In genomic region chr6:158011478-158011920, GRCh38 we compare ENCODE assay signal across 1 cellular context.
TF ChIP-seq lines count a peak whose summit lies in the region.

No MANE protein-coding gene starts in this region.

TF ChIP-seq in HepG2, 621 proteins besides CTCF, POLR2A, EP300 and RAD21 (continued from another document and continues in another):
- TF ChIP-seq ZBTB42 (CRISPR knock-in tag; IDR thresholded peaks at IDR 0.05), result 0 out of 2 replicates have a peak, but pooled peaks have one; percentile 76
- no peak for TF ChIP-seq FUBP1 (CRISPR knock-in tag; IDR thresholded peaks at IDR 0.05; ENCODE audit: borderline replicate concordance)
- peak; percentile 97 for TF ChIP-seq SP5 (CRISPR knock-in tag; IDR thresholded peaks at IDR 0.05; ENCODE audit: borderline replicate concordance, low read depth)
- TF ChIP-seq SNAI1 (CRISPR knock-in tag; IDR thresholded peaks at IDR 0.05; ENCODE audit: borderline replicate concordance), result no peak; the same call in 1 of the 2 replicates
- 0 out of 2 replicates have a peak, but pooled peaks have one; percentile 10 for TF ChIP-seq E2F1 (CRISPR knock-in tag; IDR thresholded peaks at IDR 0.05)
- TF ChIP-seq CAMTA2 (CRISPR knock-in tag; IDR thresholded peaks at IDR 0.05; ENCODE audit: borderline replicate concordance), result no peak
- 0 out of 2 replicates have a peak, but pooled peaks have one; percentile 48 for TF ChIP-seq ZNF205 (CRISPR knock-in tag; IDR thresholded peaks at IDR 0.05)
- peak; percentile 99 for TF ChIP-seq PAXIP1 (CRISPR knock-in tag; conservative IDR thresholded peaks at IDR 0.05)
- TF ChIP-seq ZNF883 (CRISPR knock-in tag; IDR thresholded peaks at IDR 0.05; ENCODE audit: not compliant biosample characterization), result no peak
- peak; percentile 99 for TF ChIP-seq PHF21A (CRISPR knock-in tag; IDR thresholded peaks at IDR 0.05)
- TF ChIP-seq ZKSCAN8 (CRISPR knock-in tag; IDR thresholded peaks at IDR 0.05; ENCODE audit: borderline replicate concordance), result peak; percentile 92
- TF ChIP-seq ZNF737 (CRISPR knock-in tag; IDR thresholded peaks at IDR 0.05; ENCODE audit: borderline replicate concordance), result no peak
- no peak for TF ChIP-seq GMEB2 (CRISPR knock-in tag; IDR thresholded peaks at IDR 0.05; ENCODE audit: low read depth)
- peak; percentile 96 for TF ChIP-seq MEF2D (CRISPR knock-in tag; IDR thresholded peaks at IDR 0.05)
- TF ChIP-seq ZXDC (CRISPR knock-in tag; IDR thresholded peaks at IDR 0.05), result peak; percentile 97
- TF ChIP-seq SAFB2 (CRISPR knock-in tag; IDR thresholded peaks at IDR 0.05; ENCODE audit: borderline replicate concordance, low read depth), result no peak
- TF ChIP-seq PRDM10 (CRISPR knock-in tag; IDR thresholded peaks at IDR 0.05; ENCODE audit: low read depth), result peak; percentile 90
- peak; percentile 75 for TF ChIP-seq ELF3 (CRISPR knock-in tag; IDR thresholded peaks at IDR 0.05)
- TF ChIP-seq ZNF557 (CRISPR knock-in tag; IDR thresholded peaks at IDR 0.05), result no peak
- TF ChIP-seq NCOA5 (CRISPR knock-in tag; IDR thresholded peaks at IDR 0.05), result no peak
- no peak for TF ChIP-seq ZNF30 (CRISPR knock-in tag; IDR thresholded peaks at IDR 0.05)
- TF ChIP-seq SNAPC5 (CRISPR knock-in tag; IDR thresholded peaks at IDR 0.05; ENCODE audit: borderline replicate concordance), result 0 out of 2 replicates have a peak, but pooled peaks have one; percentile 86
- no peak for TF ChIP-seq IKZF4 (CRISPR knock-in tag; IDR thresholded peaks at IDR 0.05; ENCODE audit: borderline replicate concordance, low read depth, not compliant biosample characterization)
- no peak for TF ChIP-seq GLMP (CRISPR knock-in tag; IDR thresholded peaks at IDR 0.05; ENCODE audit: borderline replicate concordance)
- TF ChIP-seq HOMEZ (CRISPR knock-in tag; IDR thresholded peaks at IDR 0.05; ENCODE audit: low read depth), result peak; percentile 75
- no peak for TF ChIP-seq TMF1 (CRISPR knock-in tag; IDR thresholded peaks at IDR 0.05; ENCODE audit: low read depth)
- TF ChIP-seq SRY (CRISPR knock-in tag; IDR thresholded peaks at IDR 0.05), result peak; percentile 42; the same call in 1 of the 2 replicates
- no peak; the same call in 1 of the 2 replicates for TF ChIP-seq ZNF564 (CRISPR knock-in tag; IDR thresholded peaks at IDR 0.05)
- peak; percentile 95; the same call in 1 of the 2 replicates for TF ChIP-seq HMG20A (CRISPR knock-in tag; IDR thresholded peaks at IDR 0.05; ENCODE audit: borderline replicate concordance)
- no peak for TF ChIP-seq CENPX (CRISPR knock-in tag; IDR thresholded peaks at IDR 0.05)
- TF ChIP-seq ZNF790 (CRISPR knock-in tag; IDR thresholded peaks at IDR 0.05; ENCODE audit: borderline replicate concordance), result 0 out of 2 replicates have a peak, but pooled peaks have one; percentile 23
- no peak for TF ChIP-seq IKZF1 (IDR thresholded peaks at IDR 0.05)
- no peak for TF ChIP-seq HMGA1 (CRISPR knock-in tag; conservative IDR thresholded peaks at IDR 0.05)
- peak; percentile 95 for TF ChIP-seq ZBTB3 (CRISPR knock-in tag; IDR thresholded peaks at IDR 0.05; ENCODE audit: borderline replicate concordance, low read depth)
- TF ChIP-seq AGO1 (IDR thresholded peaks at IDR 0.05; ENCODE audit: low read depth, low read length, poor library complexity, severe bottlenecking), result no peak
- peak; percentile 65; the same call in 1 of the 2 replicates for TF ChIP-seq REPIN1 (CRISPR knock-in tag; IDR thresholded peaks at IDR 0.05; ENCODE audit: borderline replicate concordance, low read depth)
